In genomic region chr16:75479421-75479990, GRCh38 we compare ENCODE assay signal across 35 cellular contexts. TPM values are rescaled to one million over a fixed set of nuclear protein-coding genes. Genes with fewer than 3 reads are reported as not detected.
"Had no signal": no experiment of that assay in that cellular context is flagged by ENCODE, and none has a peak within 500 bp of the region (broad histone marks: within the 10 kb centered on the region; RNA-seq: fewer than 3 reads in every experiment).

No MANE protein-coding gene starts in this region.

- H3K27ac Mint-ChIP-seq: activated B cell treated with CpG ODN at 0.5 μM for 24 hours; activated CD4-positive, alpha-beta memory T cell treated with anti-CD3 and anti-CD28 coated beads, Interleukin-2, amount 10 ng/mL, durations not matched to agents 7 days and 5 days; activated CD4-positive, alpha-beta T cell treated with anti-CD3 and anti-CD28 coated beads, Interleukin-2, amount 10 ng/mL, durations not matched to agents 7 days and 5 days; activated CD8-positive, alpha-beta memory T cell treated with anti-CD3 and anti-CD28 coated beads, Interleukin-2, amount 10 ng/mL, durations not matched to agents 7 days and 5 days; activated CD8-positive, alpha-beta T cell treated with anti-CD3 and anti-CD28 coated beads, Interleukin-2, amount 10 ng/mL, durations not matched to agents 7 days and 5 days; activated naive CD4-positive, alpha-beta T cell treated with anti-CD3 and anti-CD28 coated beads, Interleukin-2, amount 10 ng/mL, durations not matched to agents 7 days and 5 days; activated naive CD4-positive, alpha-beta T cell treated with anti-CD3 and anti-CD28 coated beads, Interleukin-2, amount 50 U/mL, for 24 hours; activated naive CD8-positive, alpha-beta T cell; activated naive CD8-positive, alpha-beta T cell treated with anti-CD3 and anti-CD28 coated beads, Interleukin-2, amount 10 ng/mL, durations not matched to agents 7 days and 5 days; activated naive CD8-positive, alpha-beta T cell treated with anti-CD3 and anti-CD28 coated beads, Interleukin-2, amount 50 U/mL, for 24 hours; activated T-cell treated with anti-CD3 and anti-CD28 coated beads, Interleukin-2, amount 50 U/mL, for 24 hours; activated T-helper 2 cell treated with anti-CD3 and anti-CD28 coated beads, Interferon-gamma antibody, Interleukin-2, Interleukin-4, amounts not matched to agents 10 μg/mL and 5 μg/mL and 100 μg/mL, durations not matched to agents 14 hours and 24 hours and 36 hours; T-helper 1 cell treated with Interleukin-12 subunit alpha and Interleukin-12 subunit beta and Interleukin-4 antibody, amounts not matched to agents 30 μg/mL and 1 μg/mL, for 36 hours; T-helper 2 cell treated with Interferon-gamma antibody and Interleukin-4, amounts not matched to agents 5 μg/mL and 100 μg/mL, for 36 hours had no signal

- H3K27ac ChIP-seq: body of pancreas, brain microvascular endothelial cell, breast epithelium, VCaP had no signal

- H3K36me3 Mint-ChIP-seq: activated CD8-positive, alpha-beta memory T cell treated with anti-CD3 and anti-CD28 coated beads, Interleukin-2, amount 10 ng/mL, durations not matched to agents 7 days and 5 days; activated naive CD4-positive, alpha-beta T cell treated with anti-CD3 and anti-CD28 coated beads, Interleukin-2, amount 10 ng/mL, durations not matched to agents 7 days and 5 days; activated naive CD4-positive, alpha-beta T cell treated with anti-CD3 and anti-CD28 coated beads, Interleukin-2, amount 50 U/mL, for 24 hours; activated naive CD8-positive, alpha-beta T cell; activated naive CD8-positive, alpha-beta T cell treated with anti-CD3 and anti-CD28 coated beads, Interleukin-2, amount 10 ng/mL, durations not matched to agents 7 days and 5 days had no signal

- H3K27me3 Mint-ChIP-seq: activated B cell treated with CpG ODN at 0.5 μM for 24 hours; activated CD8-positive, alpha-beta memory T cell treated with anti-CD3 and anti-CD28 coated beads, Interleukin-2, amount 10 ng/mL, durations not matched to agents 7 days and 5 days; activated naive CD4-positive, alpha-beta T cell treated with anti-CD3 and anti-CD28 coated beads, Interleukin-2, amount 50 U/mL, for 24 hours had no signal

- H3K4me1 ChIP-seq: body of pancreas, breast epithelium had no signal

- DNase-seq: activated B cell treated with CpG ODN at 0.5 μM for 24 hours; activated CD4-positive, alpha-beta memory T cell treated with anti-CD3 and anti-CD28 coated beads, Interleukin-2, amount 10 ng/mL, durations not matched to agents 7 days and 5 days; activated CD4-positive, alpha-beta T cell treated with anti-CD3 and anti-CD28 coated beads for 4 hours; activated CD4-positive, alpha-beta T cell treated with anti-CD3 and anti-CD28 coated beads, Interleukin-2, amount 10 ng/mL, durations not matched to agents 7 days and 5 days; activated CD4-positive, alpha-beta T cell treated with anti-CD3 and anti-CD28 coated beads, Interleukin-2, amount 50 U/mL, for 48 hours; activated CD4-positive, CD25-positive, alpha-beta regulatory T cell treated with anti-CD3 and anti-CD28 coated beads, Interleukin-2, amount 50 U/mL, for 72 hours; activated CD8-positive, alpha-beta memory T cell treated with anti-CD3 and anti-CD28 coated beads for 24 hours; activated CD8-positive, alpha-beta memory T cell treated with anti-CD3 and anti-CD28 coated beads, Interleukin-2, amount 10 ng/mL, durations not matched to agents 7 days and 5 days; activated CD8-positive, alpha-beta memory T cell treated with anti-CD3 and anti-CD28 coated beads, Interleukin-2, amount 50 U/mL, for 48 hours; activated CD8-positive, alpha-beta T cell treated with anti-CD3 and anti-CD28 coated beads, Interleukin-2, amount 10 ng/mL, durations not matched to agents 7 days and 5 days; activated effector memory CD4-positive, alpha-beta T cell treated with Interleukin-2 at 50 U/mL for 16 hours; activated gamma-delta T cell; activated naive CD4-positive, alpha-beta T cell treated with anti-CD3 and anti-CD28 coated beads, Interleukin-2, amount 10 ng/mL, durations not matched to agents 7 days and 5 days; activated naive CD4-positive, alpha-beta T cell treated with Interleukin-2 at 50 U/mL for 16 hours; activated naive CD8-positive, alpha-beta T cell treated with anti-CD3 and anti-CD28 coated beads, Interleukin-2, amount 10 ng/mL, durations not matched to agents 7 days and 5 days; activated naive CD8-positive, alpha-beta T cell treated with anti-CD3 and anti-CD28 coated beads, Interleukin-2, amount 50 U/mL, for 24 hours; activated T-cell treated with anti-CD3 and anti-CD28 coated beads, Interleukin-2, amount 50 U/mL, for 24 hours; activated T-cell treated with anti-CD3 and anti-CD28 coated beads, Interleukin-2, amount 50 U/mL, for 48 hours; amygdala; anterior cingulate cortex; body of pancreas; brain microvascular endothelial cell; central memory CD4-positive, alpha-beta T cell; SW 1271; T-helper 1 cell; T-helper 2 cell; T-helper 9 cell had no signal

- ATAC-seq: activated CD8-positive, alpha-beta memory T cell treated with anti-CD3 and anti-CD28 coated beads, Interleukin-2, amount 10 ng/mL, durations not matched to agents 7 days and 5 days; activated CD8-positive, alpha-beta T cell treated with anti-CD3 and anti-CD28 coated beads, Interleukin-2, amount 10 ng/mL, durations not matched to agents 7 days and 5 days; activated naive CD8-positive, alpha-beta T cell treated with anti-CD3 and anti-CD28 coated beads, Interleukin-2, amount 50 U/mL, for 24 hours; body of pancreas had no signal

- H3K27me3 ChIP-seq: body of pancreas, brain microvascular endothelial cell, breast epithelium had no signal

- H3K4me3 Mint-ChIP-seq: activated B cell treated with CpG ODN at 0.5 μM for 24 hours; activated CD4-positive, alpha-beta memory T cell treated with anti-CD3 and anti-CD28 coated beads, Interleukin-2, amount 10 ng/mL, durations not matched to agents 7 days and 5 days; activated CD4-positive, alpha-beta T cell treated with anti-CD3 and anti-CD28 coated beads, Interleukin-2, amount 10 ng/mL, durations not matched to agents 7 days and 5 days; activated CD8-positive, alpha-beta memory T cell treated with anti-CD3 and anti-CD28 coated beads, Interleukin-2, amount 10 ng/mL, durations not matched to agents 7 days and 5 days; activated CD8-positive, alpha-beta T cell treated with anti-CD3 and anti-CD28 coated beads, Interleukin-2, amount 10 ng/mL, durations not matched to agents 7 days and 5 days; activated naive CD4-positive, alpha-beta T cell treated with anti-CD3 and anti-CD28 coated beads, Interleukin-2, amount 10 ng/mL, durations not matched to agents 7 days and 5 days; activated naive CD4-positive, alpha-beta T cell treated with anti-CD3 and anti-CD28 coated beads, Interleukin-2, amount 50 U/mL, for 24 hours; activated naive CD8-positive, alpha-beta T cell; activated naive CD8-positive, alpha-beta T cell treated with anti-CD3 and anti-CD28 coated beads, Interleukin-2, amount 10 ng/mL, durations not matched to agents 7 days and 5 days; activated naive CD8-positive, alpha-beta T cell treated with anti-CD3 and anti-CD28 coated beads, Interleukin-2, amount 50 U/mL, for 24 hours; activated T-cell treated with anti-CD3 and anti-CD28 coated beads, Interleukin-2, amount 50 U/mL, for 24 hours; T-helper 1 cell treated with Interleukin-12 subunit alpha and Interleukin-12 subunit beta and Interleukin-4 antibody, amounts not matched to agents 30 μg/mL and 1 μg/mL, for 36 hours; T-helper 2 cell treated with Interferon-gamma antibody and Interleukin-4, amounts not matched to agents 5 μg/mL and 100 μg/mL, for 36 hours had no signal

- H3K4me1 Mint-ChIP-seq: activated CD4-positive, alpha-beta memory T cell treated with anti-CD3 and anti-CD28 coated beads, Interleukin-2, amount 10 ng/mL, durations not matched to agents 7 days and 5 days; activated CD8-positive, alpha-beta memory T cell treated with anti-CD3 and anti-CD28 coated beads, Interleukin-2, amount 10 ng/mL, durations not matched to agents 7 days and 5 days; activated naive CD4-positive, alpha-beta T cell treated with anti-CD3 and anti-CD28 coated beads, Interleukin-2, amount 10 ng/mL, durations not matched to agents 7 days and 5 days; activated naive CD4-positive, alpha-beta T cell treated with anti-CD3 and anti-CD28 coated beads, Interleukin-2, amount 50 U/mL, for 24 hours; activated naive CD8-positive, alpha-beta T cell treated with anti-CD3 and anti-CD28 coated beads, Interleukin-2, amount 10 ng/mL, durations not matched to agents 7 days and 5 days; activated naive CD8-positive, alpha-beta T cell treated with anti-CD3 and anti-CD28 coated beads, Interleukin-2, amount 50 U/mL, for 24 hours had no signal

- H3K4me3 ChIP-seq: body of pancreas, breast epithelium had no signal

- H3K36me3 ChIP-seq: brain microvascular endothelial cell, breast epithelium had no signal

- H3K9me3 ChIP-seq: body of pancreas, breast epithelium had no signal

- H3K9me3 Mint-ChIP-seq: activated B cell treated with CpG ODN at 0.5 μM for 24 hours; activated CD4-positive, alpha-beta memory T cell treated with anti-CD3 and anti-CD28 coated beads, Interleukin-2, amount 10 ng/mL, durations not matched to agents 7 days and 5 days; activated CD4-positive, alpha-beta T cell treated with anti-CD3 and anti-CD28 coated beads, Interleukin-2, amount 10 ng/mL, durations not matched to agents 7 days and 5 days; activated naive CD4-positive, alpha-beta T cell treated with anti-CD3 and anti-CD28 coated beads, Interleukin-2, amount 10 ng/mL, durations not matched to agents 7 days and 5 days; activated naive CD4-positive, alpha-beta T cell treated with anti-CD3 and anti-CD28 coated beads, Interleukin-2, amount 50 U/mL, for 24 hours; activated naive CD8-positive, alpha-beta T cell treated with anti-CD3 and anti-CD28 coated beads, Interleukin-2, amount 10 ng/mL, durations not matched to agents 7 days and 5 days; activated naive CD8-positive, alpha-beta T cell treated with anti-CD3 and anti-CD28 coated beads, Interleukin-2, amount 50 U/mL, for 24 hours; activated T-cell treated with anti-CD3 and anti-CD28 coated beads, Interleukin-2, amount 50 U/mL, for 24 hours; activated T-helper 2 cell treated with anti-CD3 and anti-CD28 coated beads, Interferon-gamma antibody, Interleukin-2, Interleukin-4, amounts not matched to agents 10 μg/mL and 5 μg/mL and 100 μg/mL, durations not matched to agents 14 hours and 24 hours and 36 hours; T-helper 1 cell treated with Interleukin-12 subunit alpha and Interleukin-12 subunit beta and Interleukin-4 antibody, amounts not matched to agents 30 μg/mL and 1 μg/mL, for 36 hours; T-helper 2 cell treated with Interferon-gamma antibody and Interleukin-4, amounts not matched to agents 5 μg/mL and 100 μg/mL, for 36 hours had no signal

RNA-seq across cellular contexts. Expression of gene CHST6, which starts 15.7 kb away (rescaled TPM):
- total RNA-seq: activated CD4-positive, alpha-beta memory T cell treated with anti-CD3 and anti-CD28 coated beads, Interleukin-2, amount 10 ng/mL, durations not matched to agents 7 days and 5 days; activated CD4-positive, alpha-beta T cell treated with anti-CD3 and anti-CD28 coated beads, Interleukin-2, amount 10 ng/mL, durations not matched to agents 7 days and 5 days; activated CD8-positive, alpha-beta T cell treated with anti-CD3 and anti-CD28 coated beads, Interleukin-2, amount 10 ng/mL, durations not matched to agents 7 days and 5 days; activated T-helper 2 cell treated with anti-CD3 and anti-CD28 coated beads, Interferon-gamma antibody, Interleukin-2, Interleukin-4, amounts not matched to agents 10 μg/mL and 5 μg/mL and 100 μg/mL, durations not matched to agents 14 hours and 24 hours and 36 hours had no signal

RNA-seq across cellular contexts. Expression of gene CHST5, which starts 56.4 kb away (rescaled TPM):
- total RNA-seq: activated CD8-positive, alpha-beta T cell treated with anti-CD3 and anti-CD28 coated beads, Interleukin-2, amount 10 ng/mL, durations not matched to agents 7 days and 5 days; activated naive CD8-positive, alpha-beta T cell treated with anti-CD3 and anti-CD28 coated beads, Interleukin-2, amount 10 ng/mL, durations not matched to agents 7 days and 5 days; activated T-helper 2 cell treated with anti-CD3 and anti-CD28 coated beads, Interferon-gamma antibody, Interleukin-2, Interleukin-4, amounts not matched to agents 10 μg/mL and 5 μg/mL and 100 μg/mL, durations not matched to agents 14 hours and 24 hours and 36 hours; body of pancreas had no signal
- polyA plus RNA-seq: adipose tissue had no signal
